Comparison of ENCODE assay signal across 10 cellular contexts in genomic region chr2:15942711-15943345, GRCh38. TPM values are rescaled to one million over a fixed set of nuclear protein-coding genes. Genes with fewer than 3 reads are reported as not detected.
DNase-seq lines count a peak whose midpoint lies in the region; ATAC-seq and TF ChIP-seq lines count a peak whose summit lies in the region.
"Had no signal": no experiment of that assay in that cellular context is flagged by ENCODE, and none has a peak within 500 bp of the region (broad histone marks: within the 10 kb centered on the region; RNA-seq: fewer than 3 reads in every experiment).

No MANE protein-coding gene starts in this region.

- no peaks in the 10 kb centered on the region for H3K27me3 ChIP-seq in iPS-20b (ENCODE audit: insufficient read depth, low read length)

- H3K9ac ChIP-seq in SK-N-MC (ENCODE audit: insufficient read length) (no peak overlapping the region), iPS-20b (ENCODE audit: low read depth, low read length) (peak overlapping the region; percentile 97)

- H3K4me3 ChIP-seq in SK-N-MC (peak overlapping the region; percentile 75), iPS-20b (ENCODE audit: low read length) (peak overlapping the region; percentile 82), skin epidermis (peak overlapping the region in 6 of 7 experiments; percentile 9 to 49 (median 28))

- TF ChIP-seq CTCF in GM10266 (IDR thresholded peaks at IDR 0.05; ENCODE audit: control insufficient read depth, insufficient read depth, low read depth, missing control alignments) = no peak

- H3K4me1 ChIP-seq in iPS-20b (ENCODE audit: insufficient read depth, low read length) = peaks cover 16% of the 10 kb centered on the region; the same call in 1 of the 2 replicates

- H3K36me3 ChIP-seq in SK-N-MC (ENCODE audit: insufficient read depth, low read length) (peaks cover 14% of the 10 kb centered on the region), iPS-20b (ENCODE audit: insufficient read depth, low read depth, low read length) (peaks cover 50% of the 10 kb centered on the region)

- no peak overlapping the region for H3K27ac ChIP-seq in SK-N-MC
- peak overlapping the region; percentile 86 for H3K27ac ChIP-seq in iPS-20b (ENCODE audit: low read length)
- peak overlapping the region in 2 of 21 experiments; percentile 38 to 78 for H3K27ac ChIP-seq in skin epidermis

- H3K9me3 ChIP-seq in SK-N-MC (ENCODE audit: low read depth, low read length) (no peaks in the 10 kb centered on the region), iPS-20b (ENCODE audit: insufficient read depth, low read depth, low read length) (no peaks in the 10 kb centered on the region)

- ATAC-seq in HG03378 (IDR thresholded peaks at IDR 0.05; ENCODE audit: unreplicated experiment) (no peak), GM18907 (IDR thresholded peaks at IDR 0.05; ENCODE audit: unreplicated experiment) (no peak)

- DNase-seq in GM10266 (ENCODE audit: extremely low spot score) (peak; percentile 38), SK-N-MC (ENCODE audit: low read depth, low spot score) (no peak), ureter (ENCODE audit: low spot score) (no peak), glomerular visceral epithelial cell (ENCODE audit: extremely low spot score) (no peak)
- DNase-seq: erythroblast had no signal

RNA-seq across cellular contexts. Expression of gene MYCN, which starts 2.5 kb away (rescaled TPM):
- total RNA-seq in ureter = 3.7 TPM
- total RNA-seq: subcutaneous adipose tissue had no signal

Comparison
In these comparisons a context has a peak if more than half of its experiments do, and no peak if none do; other contexts are left out.
1. H3K4me3 ChIP-seq: peak in every context shown above with its lines; median percentile 82 in iPS-20b; 75 in SK-N-MC; 28 in skin epidermis.